ENCODE assay signal across 13 cellular contexts in genomic region chr7:141974831-141975230, GRCh38. TPM values are rescaled to one million over a fixed set of nuclear protein-coding genes. Genes with fewer than 3 reads are reported as not detected.
DNase-seq lines count a peak whose midpoint lies in the region; ATAC-seq, FAIRE-seq and TF ChIP-seq lines count a peak whose summit lies in the region.
"Had no signal": no experiment of that assay in that cellular context is flagged by ENCODE, and none has a peak within 500 bp of the region (broad histone marks: within the 10 kb centered on the region; RNA-seq: fewer than 3 reads in every experiment).

No MANE protein-coding gene starts in this region.

- no peaks in the 10 kb centered on the region for H3K36me3 Mint-ChIP-seq in GM23338 (ENCODE audit: low read depth)
- H3K36me3 Mint-ChIP-seq in CD8-positive, alpha-beta memory T cell: no peaks in the 10 kb centered on the region

- no peak overlapping the region for H2AFZ ChIP-seq in GM23338

- intact Hi-C loops in kidney (cut with DNase I): no loop called here

- ATAC-seq in GM23338: no peak
- ATAC-seq in upper lobe of left lung (ENCODE audit: low FRiP score in 2 of 2): no peak
- no peak for ATAC-seq in HG03520 (IDR thresholded peaks at IDR 0.05; ENCODE audit: unreplicated experiment)

- no peaks in the 10 kb centered on the region for H3F3A ChIP-seq in GM23338 (replicated peaks; ENCODE audit: low read depth)

- H3K27me3 ChIP-seq in GM23338 (ENCODE audit: insufficient read depth) (no peaks in the 10 kb centered on the region), upper lobe of left lung (no peaks in the 10 kb centered on the region)
- H3K27me3 ChIP-seq in CD8-positive, alpha-beta memory T cell (ENCODE audit: insufficient read depth, low read length, poor library complexity, severe bottlenecking): no peaks in the 10 kb centered on the region

- H3K36me3 ChIP-seq in GM23338 (ENCODE audit: insufficient read depth): no peaks in the 10 kb centered on the region
- H3K36me3 ChIP-seq in kidney (ENCODE audit: control insufficient read depth in 1 of 2, insufficient read depth in 2 of 2, low read length in 2 of 2): no peaks in the 10 kb centered on the region
- no peaks in the 10 kb centered on the region for H3K36me3 ChIP-seq in upper lobe of left lung
- no peaks in the 10 kb centered on the region for H3K36me3 ChIP-seq in CD8-positive, alpha-beta memory T cell (ENCODE audit: insufficient read depth, low read length)

- FAIRE-seq in kidney (lab: Jason Lieb, UNC): no peak
- FAIRE-seq: GM18507 had no signal

- no peaks in the 10 kb centered on the region for H3K4me1 ChIP-seq in GM23338 (ENCODE audit: insufficient read depth)
- peaks cover 0 to 3% of the 10 kb centered on the region in 2 donors for H3K4me1 ChIP-seq in kidney (ENCODE audit: control insufficient read depth in 1 of 2, insufficient read depth in 1 of 2, low read depth in 1 of 2, low read length in 2 of 2)
- peaks cover 0 to 5% (median 0%) of the 10 kb centered on the region in 4 donors for H3K4me1 ChIP-seq in upper lobe of left lung
- peaks cover 4% of the 10 kb centered on the region for H3K4me1 ChIP-seq in CD8-positive, alpha-beta memory T cell (ENCODE audit: insufficient read depth, low read length)

- no peaks in the 10 kb centered on the region for H3K9me2 ChIP-seq in GM23338 (ENCODE audit: insufficient read depth)

- no peak overlapping the region for H3K4me3 Mint-ChIP-seq in GM23338
- H3K4me3 Mint-ChIP-seq in CD8-positive, alpha-beta memory T cell: no peak overlapping the region

- no peak for TF ChIP-seq EP300 in upper lobe of left lung (IDR thresholded peaks at IDR 0.05)

- no peak overlapping the region for H3K4me2 ChIP-seq in GM23338

- peaks cover 4% of the 10 kb centered on the region; the same call in 2 of the 3 replicates for H3K9me3 Mint-ChIP-seq in GM23338
- peaks cover 0 to 3% (median 0%) of the 10 kb centered on the region in 5 donors for H3K9me3 Mint-ChIP-seq in CD8-positive, alpha-beta memory T cell

- H4K20me1 ChIP-seq in GM23338 (replicated peaks; ENCODE audit: insufficient read depth): no peaks in the 10 kb centered on the region

- H3K4me3 ChIP-seq in GM23338 (no peak overlapping the region), kidney (ENCODE audit: low read length in 2 of 2) (no peak overlapping the region), upper lobe of left lung (no peak overlapping the region)
- H3K4me3 ChIP-seq in CD8-positive, alpha-beta memory T cell (ENCODE audit: low read length): no peak overlapping the region
- H3K4me3 ChIP-seq: dorsolateral prefrontal cortex, lung had no signal

- H3K27ac ChIP-seq in GM23338 (ENCODE audit: low read depth) (no peak overlapping the region), kidney (ENCODE audit: low read depth in 2 of 2, low read length in 2 of 2) (no peak overlapping the region), upper lobe of left lung (no peak overlapping the region)
- H3K27ac ChIP-seq in CD8-positive, alpha-beta memory T cell (ENCODE audit: low read depth, low read length): no peak overlapping the region
- H3K27ac ChIP-seq: dorsolateral prefrontal cortex had no signal

- no peak overlapping the region for H3K9ac ChIP-seq in kidney (ENCODE audit: low read length in 2 of 2)

- H3K27ac Mint-ChIP-seq in GM23338: no peak overlapping the region
- H3K27ac Mint-ChIP-seq in CD8-positive, alpha-beta memory T cell: no peak overlapping the region

- WGBS in upper lobe of left lung, 2 donors: 80 to 84% methylated on average over 2 of the region's 2 CpGs

- in situ Hi-C loops in Caki2 (cut with HindIII; ENCODE audit: low pct_unique_long_range_greater_than_20kb, low sequenced_read_pairs): no loop called here

- peak; percentile 68 to 78 for TF ChIP-seq CTCF in GM23338 (conservative IDR thresholded peaks at IDR 0.05; ENCODE audit: low read depth in 2 of 2)
- TF ChIP-seq CTCF in kidney (IDR thresholded peaks at IDR 0.05; ENCODE audit: borderline replicate concordance, extremely low read depth, insufficient read depth): peak; percentile 36
- TF ChIP-seq CTCF in upper lobe of left lung (IDR thresholded peaks at IDR 0.05): peak in 1 of 6 experiments; percentile 11

- peak; percentile 7 for DNase-seq in Caki2 (ENCODE audit: low read depth)
- peak; percentile 72 for DNase-seq in GM23338 (ENCODE audit: low spot score)
- peak; percentile 32 for DNase-seq in RKO (ENCODE audit: low spot score)
- no peak for DNase-seq in kidney
- DNase-seq in upper lobe of left lung: no peak
- no peak for DNase-seq in CD8-positive, alpha-beta memory T cell
- DNase-seq in activated CD8-positive, alpha-beta memory T cell treated with anti-CD3 and anti-CD28 coated beads, Interleukin-2, amount 50 U/mL, for 48 hours: no peak
- DNase-seq: dorsolateral prefrontal cortex; NCI-H510A; stimulated activated CD4-positive, alpha-beta T cell treated with anti-CD3 and anti-CD28 coated beads, Interleukin-4, amount 100 ng/mL, for 24 hours had no signal

- TF ChIP-seq POLR2A in upper lobe of left lung (IDR thresholded peaks at IDR 0.05): no peak

- POLR2A ChIA-PET in CD8-positive, alpha-beta memory T cell (lab: Charles Lee): no interaction called here

- peaks cover 5% of the 10 kb centered on the region for H3K27me3 Mint-ChIP-seq in GM23338 (ENCODE audit: insufficient read depth, low read depth, poor library complexity)
- no peaks in the 10 kb centered on the region for H3K27me3 Mint-ChIP-seq in CD8-positive, alpha-beta memory T cell

- no peaks in the 10 kb centered on the region for H3K9me3 ChIP-seq in kidney (ENCODE audit: control insufficient read depth in 1 of 2, low read length in 2 of 2)
- no peaks in the 10 kb centered on the region for H3K9me3 ChIP-seq in upper lobe of left lung
- H3K9me3 ChIP-seq in CD8-positive, alpha-beta memory T cell (ENCODE audit: low read length): no peaks in the 10 kb centered on the region

- H3K4me1 Mint-ChIP-seq in GM23338: peaks cover 6% of the 10 kb centered on the region; the same call in 2 of the 3 replicates
- H3K4me1 Mint-ChIP-seq in CD8-positive, alpha-beta memory T cell: peaks cover 11 to 18% (median 14%) of the 10 kb centered on the region in 3 donors

- H3K79me2 ChIP-seq in GM23338 (replicated peaks; ENCODE audit: insufficient read depth): no peaks in the 10 kb centered on the region

- CTCF ChIA-PET in CD8-positive, alpha-beta memory T cell (lab: Charles Lee): interaction anchor here (0.9 to 2.0 kb wide), 5 partner anchors 323 to 349 kb away, joined by 3 to 6 read pairs (median 4); no protein-coding TSS in a partner anchor

TF ChIP-seq in GM23338, 12 proteins besides CTCF, POLR2A, EP300 and RAD21:
- no peak for TF ChIP-seq STAT1 (IDR thresholded peaks at IDR 0.05; ENCODE audit: unreplicated experiment)
- TF ChIP-seq POLR2AphosphoS5 (IDR thresholded peaks at IDR 0.05; ENCODE audit: low read depth): no peak
- no peak for TF ChIP-seq JUNB (IDR thresholded peaks at IDR 0.05; ENCODE audit: unreplicated experiment)

RNA-seq across cellular contexts. Expression of gene TAS2R38, which starts 1.3 kb away (rescaled TPM):
- not detected in 2 replicates for total RNA-seq in Caki2 (2014; rRNA removed; shearing (Covaris generic); ENCODE audit: low replicate concordance)
- total RNA-seq in GM23338 (2014; rRNA removed; shearing (Covaris generic)): 0.24 TPM in 1 of 2 replicates, not detected in the other
- 0.31 TPM in 1 of 2 replicates, not detected in the other for polyA plus RNA-seq in GM23338 (2016; fragmentation: Nextera tagmentation; extraction: Ambion mirVana)
- not detected for total RNA-seq in kidney
- not detected for polyA plus RNA-seq in kidney (ENCODE audit: insufficient read depth, low read depth, low replicate concordance)
- total RNA-seq in upper lobe of left lung: not detected
- not detected for total RNA-seq in CD8-positive, alpha-beta memory T cell
- not detected for polyA plus RNA-seq in CD8-positive, alpha-beta memory T cell
- total RNA-seq: dorsolateral prefrontal cortex, lung had no signal
- polyA plus RNA-seq: lung had no signal

RNA-seq across cellular contexts. Expression of gene MGAM, which starts 20.8 kb away (rescaled TPM):
- total RNA-seq in Caki2 (2014; rRNA removed; shearing (Covaris generic); ENCODE audit: low replicate concordance): not detected in 2 replicates
- total RNA-seq in GM23338 (2014; rRNA removed; shearing (Covaris generic)): 0.03 and 0.23 TPM in 2 replicates
- polyA plus RNA-seq in GM23338 (2016; fragmentation: Nextera tagmentation; extraction: Ambion mirVana) (0.29 TPM in 1 of 2 replicates, not detected in the other), kidney (ENCODE audit: insufficient read depth, low read depth, low replicate concordance) (2.9 TPM)
- total RNA-seq in kidney (3.0 TPM), upper lobe of left lung (10 to 100 TPM in 2 of 6 donors, 1 to 10 TPM in 4; 3.5 to 17.3 (median 7.6) TPM)
- total RNA-seq in CD8-positive, alpha-beta memory T cell: not detected
- polyA plus RNA-seq in CD8-positive, alpha-beta memory T cell: not detected

RNA-seq across cellular contexts. Expression of gene CLEC5A, which starts 28.1 kb away (rescaled TPM):
- not detected in 2 replicates for total RNA-seq in Caki2 (2014; rRNA removed; shearing (Covaris generic); ENCODE audit: low replicate concordance)
- not detected in 2 replicates for total RNA-seq in GM23338 (2014; rRNA removed; shearing (Covaris generic))
- polyA plus RNA-seq in GM23338 (2016; fragmentation: Nextera tagmentation; extraction: Ambion mirVana) (not detected in 2 replicates), kidney (ENCODE audit: insufficient read depth, low read depth, low replicate concordance) (not detected)
- total RNA-seq in kidney (2.9 TPM), upper lobe of left lung (10 to 100 TPM in 2 of 6 donors, 1 to 10 TPM in 3, not detected in 1; 2.4 to 11.6 (median 6.3) TPM)
- under 1 TPM; 0.24 to 0.29 TPM for total RNA-seq in CD8-positive, alpha-beta memory T cell
- polyA plus RNA-seq in CD8-positive, alpha-beta memory T cell: not detected

RNA-seq across cellular contexts. Expression of gene OR9A4, which starts 58.6 kb away (rescaled TPM):
- total RNA-seq in Caki2 (2014; rRNA removed; shearing (Covaris generic); ENCODE audit: low replicate concordance): not detected in 2 replicates
- 1.6 TPM in 1 of 2 replicates, not detected in the other for total RNA-seq in GM23338 (2014; rRNA removed; shearing (Covaris generic))
- polyA plus RNA-seq in GM23338 (2016; fragmentation: Nextera tagmentation; extraction: Ambion mirVana) (0.14 TPM in 1 of 2 replicates, not detected in the other), kidney (ENCODE audit: insufficient read depth, low read depth, low replicate concordance) (not detected)
- total RNA-seq in kidney (0.22 TPM), upper lobe of left lung (not detected)
- total RNA-seq in CD8-positive, alpha-beta memory T cell: not detected
- polyA plus RNA-seq in CD8-positive, alpha-beta memory T cell: not detected
- polyA plus RNA-seq: lung had no signal

Comparison
In these comparisons a context has a peak if more than half of its experiments do, and no peak if none do; other contexts are left out.
1. DNase-seq: peak in Caki2 (single experiment), GM23338 (single experiment) and RKO (single experiment); none in kidney (single experiment), upper lobe of left lung (0 of 2), CD8-positive, alpha-beta memory T cell (0 of 5) and activated CD8-positive, alpha-beta memory T cell treated with anti-CD3 and anti-CD28 coated beads, Interleukin-2, amount 50 U/mL, for 48 hours (single experiment).